In genomic region chr19:49585023-49585422, GRCh38 we compare ENCODE assay signal across 14 cellular contexts. TPM values are rescaled to one million over a fixed set of nuclear protein-coding genes. Genes with fewer than 3 reads are reported as not detected.
DNase-seq lines count a peak whose midpoint lies in the region; ATAC-seq lines count a peak whose summit lies in the region.
"Had no signal": no experiment of that assay in that cellular context is flagged by ENCODE, and none has a peak within 500 bp of the region (broad histone marks: within the 10 kb centered on the region; RNA-seq: fewer than 3 reads in every experiment).

No MANE protein-coding gene starts in this region.

- DNase-seq in COLO668 (lab: John Stamatoyannopoulos, UW; ENCODE audit: unreplicated experiment) (peak; percentile 62), H7 (peak; percentile 91), NCI-H510A treated with DMSO at 0.1 percent for 48 hours (lab: John Stamatoyannopoulos, UW) (peak; percentile 28), iPS-NIHi7 (ENCODE audit: extremely low spot score) (peak; percentile 59), dermis blood vessel endothelial cell (no peak), AML-193 (lab: John Stamatoyannopoulos, UW) (no peak)
- DNase-seq: activated CD8-positive, alpha-beta T cell treated with anti-CD3 and anti-CD28 coated beads for 36 hours; activated naive CD8-positive, alpha-beta T cell treated with anti-CD3 and anti-CD28 coated beads, Interleukin-2, amount 50 U/mL, for 24 hours; NCI-H226; occipital lobe; Peyer's patch; stimulated activated CD4-positive, alpha-beta T cell treated with anti-CD3 and anti-CD28 coated beads, Interleukin-2, amount 100 ng/mL, for 48 hours had no signal

- no peak for ATAC-seq in HG02884 (IDR thresholded peaks at IDR 0.05; ENCODE audit: unreplicated experiment)
- ATAC-seq: activated CD8-positive, alpha-beta T cell treated with anti-CD3 and anti-CD28 coated beads for 36 hours; activated naive CD8-positive, alpha-beta T cell treated with anti-CD3 and anti-CD28 coated beads, Interleukin-2, amount 50 U/mL, for 24 hours had no signal

- no peaks in the 10 kb centered on the region for H3K27me3 ChIP-seq in H7 (ENCODE audit: control insufficient read depth, insufficient read depth, low read length)
- H3K27me3 ChIP-seq: Peyer's patch, suprapubic skin had no signal

- no peak overlapping the region for H3K4me3 ChIP-seq in H7 (ENCODE audit: insufficient read depth, low read depth, low read length)
- H3K4me3 ChIP-seq: Peyer's patch, suprapubic skin had no signal

- no peaks in the 10 kb centered on the region for H3K36me3 ChIP-seq in H7 (replicated peaks; ENCODE audit: control insufficient read depth, insufficient read depth, low read length)
- H3K36me3 ChIP-seq: Peyer's patch, suprapubic skin had no signal

RNA-seq across cellular contexts. Expression of gene PRRG2, which starts 3.9 kb away (rescaled TPM):
- 0.55 and 1.2 TPM in 2 replicates for total RNA-seq in H7 (2014; rRNA removed; shearing (Covaris generic))
- total RNA-seq in dermis blood vessel endothelial cell, result 6.1 and 7.5 TPM in 2 replicates

RNA-seq across cellular contexts. Expression of gene NOSIP, which starts 4.7 kb away (rescaled TPM):
- 102 and 142 TPM in 2 replicates for total RNA-seq in H7 (2014; rRNA removed; shearing (Covaris generic))
- total RNA-seq in dermis blood vessel endothelial cell, result 90.4 and 98.7 TPM in 2 replicates

RNA-seq across cellular contexts. Expression of gene PRR12, which starts 6.0 kb away (rescaled TPM):
- 8.2 and 10.8 TPM in 2 replicates for total RNA-seq in H7 (2014; rRNA removed; shearing (Covaris generic))
- total RNA-seq in dermis blood vessel endothelial cell, result 2.4 and 4.8 TPM in 2 replicates

RNA-seq across cellular contexts. Expression of gene RRAS, which starts 54.9 kb away (rescaled TPM):
- 13.3 and 20.1 TPM in 2 replicates for total RNA-seq in H7 (2014; rRNA removed; shearing (Covaris generic))
- total RNA-seq in dermis blood vessel endothelial cell, result 24.3 and 28.6 TPM in 2 replicates

RNA-seq across cellular contexts. Expression of gene SCAF1, which starts 57.0 kb away (rescaled TPM):
- 32.9 and 37.0 TPM in 2 replicates for total RNA-seq in H7 (2014; rRNA removed; shearing (Covaris generic))
- 11.9 and 26.5 TPM in 2 replicates for total RNA-seq in dermis blood vessel endothelial cell

Comparison
In these comparisons a context has a peak if more than half of its experiments do, and no peak if none do; other contexts are left out.
1. DNase-seq: peak in COLO668 (single experiment), H7 (single experiment), NCI-H510A treated with DMSO at 0.1 percent for 48 hours (single experiment) and iPS-NIHi7 (single experiment); none in dermis blood vessel endothelial cell (single experiment) and AML-193 (0 of 2).